In the genomic region with DNA sequence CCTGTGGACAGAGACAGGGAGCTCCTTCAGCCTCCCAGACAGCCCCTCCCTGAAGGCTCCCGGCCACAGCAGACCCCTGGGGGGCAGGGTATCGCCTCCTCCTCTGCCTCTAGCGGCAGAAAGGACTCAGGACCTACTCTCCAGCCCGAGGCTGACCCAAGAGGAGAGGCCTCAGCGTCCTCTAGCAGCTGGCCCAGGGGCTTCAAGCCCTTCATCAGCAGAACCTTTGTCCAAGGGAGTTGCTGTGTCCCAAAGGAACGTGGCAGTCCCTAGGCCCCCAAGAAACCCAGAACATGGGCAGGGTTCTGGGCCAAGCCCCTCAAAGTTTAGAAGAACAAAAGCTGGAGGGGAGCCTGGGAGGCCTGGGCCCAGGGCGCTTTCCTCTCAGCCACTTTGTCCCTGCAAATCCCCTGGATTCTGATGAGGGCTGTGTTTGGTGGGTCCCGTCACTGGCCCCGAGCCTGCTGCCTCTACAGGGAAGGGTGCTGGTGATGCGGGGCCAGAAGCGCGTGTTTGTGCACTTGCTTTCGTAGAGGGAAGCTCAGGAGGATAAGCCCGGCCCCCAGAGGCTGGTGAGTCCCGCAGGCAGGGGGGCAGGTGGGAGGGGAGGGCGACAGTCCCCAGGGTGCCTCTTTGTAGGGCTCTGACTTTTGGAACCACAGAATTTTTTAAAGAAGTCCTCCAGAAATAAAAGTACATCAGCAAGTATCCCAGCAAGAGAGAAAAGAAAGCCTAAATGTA, we compare ENCODE assay signal across 1 cellular context.
TF ChIP-seq lines count a peak whose summit lies in the region.

No MANE protein-coding gene starts in this region.

TF ChIP-seq in K562, 482 proteins besides CTCF, POLR2A, EP300 and RAD21:
- TF ChIP-seq, protein P1, sequence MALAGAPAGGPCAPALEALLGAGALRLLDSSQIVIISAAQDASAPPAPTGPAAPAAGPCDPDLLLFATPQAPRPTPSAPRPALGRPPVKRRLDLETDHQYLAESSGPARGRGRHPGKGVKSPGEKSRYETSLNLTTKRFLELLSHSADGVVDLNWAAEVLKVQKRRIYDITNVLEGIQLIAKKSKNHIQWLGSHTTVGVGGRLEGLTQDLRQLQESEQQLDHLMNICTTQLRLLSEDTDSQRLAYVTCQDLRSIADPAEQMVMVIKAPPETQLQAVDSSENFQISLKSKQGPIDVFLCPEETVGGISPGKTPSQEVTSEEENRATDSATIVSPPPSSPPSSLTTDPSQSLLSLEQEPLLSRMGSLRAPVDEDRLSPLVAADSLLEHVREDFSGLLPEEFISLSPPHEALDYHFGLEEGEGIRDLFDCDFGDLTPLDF (CRISPR knock-in tag; IDR thresholded peaks at IDR 0.05) = no peak
- TF ChIP-seq CTBP1 (IDR thresholded peaks at IDR 0.05; ENCODE audit: borderline replicate concordance) (0 out of 2 replicates have a peak, but pooled peaks have one; percentile 17), RBBP5 (IDR thresholded peaks at IDR 0.05; ENCODE audit: borderline replicate concordance, insufficient read depth, low read length, poor library complexity, severe bottlenecking) (peak; percentile 10), BCL6 (CRISPR knock-in tag; IDR thresholded peaks at IDR 0.05) (no peak), ZBTB7A (IDR thresholded peaks at IDR 0.05; ENCODE audit: borderline replicate concordance, control insufficient read depth, low read depth, low read length) (peak; percentile 88), PHF8 (IDR thresholded peaks at IDR 0.05; ENCODE audit: borderline replicate concordance, low read length) (0 out of 2 replicates have a peak, but pooled peaks have one; percentile 4), SNRNP70 (optimal IDR thresholded peaks at IDR 0.05; ENCODE audit: low read depth, low read length) (no peak), MTA1 (IDR thresholded peaks at IDR 0.05; ENCODE audit: borderline replicate concordance) (no peak), ZFX (CRISPR knock-in tag; IDR thresholded peaks at IDR 0.05) (peak; percentile 37; the same call in 1 of the 2 replicates), MCM3 (IDR thresholded peaks at IDR 0.05) (no peak)
- TF ChIP-seq, protein P2, sequence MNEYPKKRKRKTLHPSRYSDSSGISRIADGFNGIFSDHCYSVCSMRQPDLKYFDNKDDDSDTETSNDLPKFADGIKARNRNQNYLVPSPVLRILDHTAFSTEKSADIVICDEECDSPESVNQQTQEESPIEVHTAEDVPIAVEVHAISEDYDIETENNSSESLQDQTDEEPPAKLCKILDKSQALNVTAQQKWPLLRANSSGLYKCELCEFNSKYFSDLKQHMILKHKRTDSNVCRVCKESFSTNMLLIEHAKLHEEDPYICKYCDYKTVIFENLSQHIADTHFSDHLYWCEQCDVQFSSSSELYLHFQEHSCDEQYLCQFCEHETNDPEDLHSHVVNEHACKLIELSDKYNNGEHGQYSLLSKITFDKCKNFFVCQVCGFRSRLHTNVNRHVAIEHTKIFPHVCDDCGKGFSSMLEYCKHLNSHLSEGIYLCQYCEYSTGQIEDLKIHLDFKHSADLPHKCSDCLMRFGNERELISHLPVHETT (CRISPR knock-in tag; conservative IDR thresholded peaks at IDR 0.05 in 1 of 2, IDR thresholded peaks at IDR 0.05 in 1 of 2) = 0 out of 4 replicates have a peak, but pooled peaks of 1 of the 2 experiments have one; percentile 35
- TF ChIP-seq, protein P3, sequence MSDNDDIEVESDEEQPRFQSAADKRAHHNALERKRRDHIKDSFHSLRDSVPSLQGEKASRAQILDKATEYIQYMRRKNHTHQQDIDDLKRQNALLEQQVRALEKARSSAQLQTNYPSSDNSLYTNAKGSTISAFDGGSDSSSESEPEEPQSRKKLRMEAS (CRISPR knock-in tag; IDR thresholded peaks at IDR 0.05) = 0 out of 2 replicates have a peak, but pooled peaks have one; percentile 35
